20 cellular contexts compared by ENCODE assay signal in the genomic region with DNA sequence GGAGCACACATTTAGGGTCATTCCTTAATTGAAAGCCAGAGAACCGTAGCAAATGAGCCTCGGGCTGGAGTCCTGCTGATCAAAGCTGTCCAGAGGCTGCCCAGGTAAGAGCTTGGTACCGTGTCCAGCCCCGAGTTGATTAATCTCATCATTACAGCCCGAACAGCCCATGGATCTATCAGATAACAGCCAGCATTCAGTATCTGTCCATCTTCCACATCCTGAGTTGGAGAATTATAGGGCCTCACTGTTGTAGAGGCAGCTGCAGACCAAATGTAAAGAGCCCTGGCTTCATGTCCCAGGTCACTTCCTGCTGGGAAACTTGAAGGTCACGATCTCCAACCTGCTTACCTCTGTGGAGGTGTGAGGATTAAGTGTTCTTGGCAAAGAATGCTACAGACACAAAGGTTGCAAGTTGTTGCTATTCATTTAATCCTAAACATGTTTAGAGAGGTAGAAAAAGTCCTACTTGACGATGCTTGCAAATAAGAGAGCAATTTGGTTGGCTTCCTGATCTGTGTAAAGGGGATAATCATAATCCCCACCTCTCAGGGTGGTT. TPM values are rescaled to one million over a fixed set of nuclear protein-coding genes. Genes with fewer than 3 reads are reported as not detected.
DNase-seq lines count a peak whose midpoint lies in the region; ATAC-seq and TF ChIP-seq lines count a peak whose summit lies in the region.
"Had no signal": no experiment of that assay in that cellular context is flagged by ENCODE, and none has a peak within 500 bp of the region (broad histone marks: within the 10 kb centered on the region; RNA-seq: fewer than 3 reads in every experiment).

No MANE protein-coding gene starts in this region.

- no peak for TF ChIP-seq CTCF in ascending aorta (IDR thresholded peaks at IDR 0.05)
- TF ChIP-seq CTCF in esophagus squamous epithelium (IDR thresholded peaks at IDR 0.05): no peak
- no peak for TF ChIP-seq CTCF in thoracic aorta (IDR thresholded peaks at IDR 0.05)
- TF ChIP-seq CTCF in BE2C (IDR thresholded peaks at IDR 0.05; ENCODE audit: low read depth, low read length): no peak

- TF ChIP-seq POLR2A in esophagus squamous epithelium (IDR thresholded peaks at IDR 0.05): no peak

- H3K4me1 ChIP-seq in ascending aorta (peaks cover 35 to 73% of the 10 kb centered on the region in 2 donors), esophagus squamous epithelium (peaks cover 44 to 88% (median 49%) of the 10 kb centered on the region in 3 donors), thoracic aorta (ENCODE audit: control insufficient read depth in 1 of 2, low read depth in 2 of 2) (peaks cover 65 to 93% of the 10 kb centered on the region in 2 donors), BE2C (peaks cover 11% of the 10 kb centered on the region)

- peak; percentile 73 for DNase-seq in DMS53 (lab: John Stamatoyannopoulos, UW)
- DNase-seq in ascending aorta (ENCODE audit: low spot score in 2 of 2): no peak
- DNase-seq in esophagus squamous epithelium (lab: John Stamatoyannopoulos, UW): no peak
- no peak for DNase-seq in thoracic aorta (ENCODE audit: low spot score)
- DNase-seq in NCI-H1417 treated with DMSO at 0.1 percent for 48 hours (lab: John Stamatoyannopoulos, UW): no peak
- no peak for DNase-seq in BE2C
- DNase-seq in head of caudate nucleus: no peak
- DNase-seq: DMS79, IMR-90, NCI-H1105, NCI-H2171, NCI-H345, NCI-H524, NCI-H82, OCI-M1, Right ventricle myocardium superior had no signal

- H3K9me3 ChIP-seq in ascending aorta (no peaks in the 10 kb centered on the region), esophagus squamous epithelium (no peaks in the 10 kb centered on the region), thoracic aorta (no peaks in the 10 kb centered on the region), BE2C (no peaks in the 10 kb centered on the region)

- H3K4me3 ChIP-seq in ascending aorta (no peak overlapping the region), esophagus squamous epithelium (no peak overlapping the region), thoracic aorta (no peak overlapping the region), BE2C (ENCODE audit: low read depth, low read length) (no peak overlapping the region)
- H3K4me3 ChIP-seq: GM12878, GM23338 had no signal

- peak overlapping the region; percentile 81 to 95 for H3K27ac ChIP-seq in ascending aorta
- peak overlapping the region; percentile 80 to 92 (median 88) for H3K27ac ChIP-seq in esophagus squamous epithelium
- peak overlapping the region; percentile 76 to 92 for H3K27ac ChIP-seq in thoracic aorta
- H3K27ac ChIP-seq: KMS-11 had no signal

- 19 to 58% methylated on average over 3 to 7 of the region's 7 CpGs for WGBS in esophagus squamous epithelium, 2 donors

- no peaks in the 10 kb centered on the region for H3K36me3 ChIP-seq in ascending aorta
- no peaks in the 10 kb centered on the region for H3K36me3 ChIP-seq in esophagus squamous epithelium
- no peaks in the 10 kb centered on the region for H3K36me3 ChIP-seq in thoracic aorta
- H3K36me3 ChIP-seq in BE2C: no peaks in the 10 kb centered on the region

- no peak for ATAC-seq in thoracic aorta (ENCODE audit: insufficient number of reproducible peaks, low FRiP score, low read depth)
- ATAC-seq: GM12878, GM23338 had no signal

- intact Hi-C loops in ascending aorta (cut with DNase I) (loop anchor here (10.0 kb wide), 1 partner anchor 179 kb away; no protein-coding TSS in a partner anchor), esophagus squamous epithelium (cut with DNase I) (no loop called here), head of caudate nucleus (cut with DNase I) (no loop called here)

- H3K27me3 ChIP-seq in ascending aorta (no peaks in the 10 kb centered on the region), esophagus squamous epithelium (no peaks in the 10 kb centered on the region), thoracic aorta (replicated peaks; ENCODE audit: insufficient read depth) (no peaks in the 10 kb centered on the region), BE2C (no peaks in the 10 kb centered on the region)

RNA-seq across cellular contexts. Expression of gene GGTA1, which starts 16.1 kb away (rescaled TPM):
- total RNA-seq in ascending aorta: 2.6 TPM
- 10 to 100 TPM; 10.8 to 34.0 (median 27.2) TPM for total RNA-seq in esophagus squamous epithelium
- 100 to 1,000 TPM in 1 of 2 donors, 10 to 100 TPM in 1; 55.1 to 102 TPM for total RNA-seq in thoracic aorta
- not detected for polyA plus RNA-seq in BE2C (2012; ENCODE audit: insufficient read depth, insufficient read length, low read depth)
- total RNA-seq: GM23338, IMR-90, SK-MEL-5 had no signal
- polyA plus RNA-seq: IMR-90 had no signal
